ENCODE assay signal across 8 cellular contexts in genomic region chr2:58427572-58428285, GRCh38.
A peak's percentile ranks its signal among the peaks of the same experiment; 100 is the strongest.
DNase-seq lines count a peak whose midpoint lies in the region; ATAC-seq and TF ChIP-seq lines count a peak whose summit lies in the region.

No MANE protein-coding gene starts in this region.

- no TSS peak for BruUV-seq in mammary epithelial cell (replicated peaks; lab: Mats Ljungman, UMichigan)

- H3K9ac ChIP-seq in mammary epithelial cell (ENCODE audit: insufficient read depth, low read length) = no peak overlapping the region

- H3K79me2 ChIP-seq in mammary epithelial cell (ENCODE audit: insufficient read depth, low read length) = no peaks in the 10 kb centered on the region

- 3% methylated on average over 18 of the region's 33 CpGs for WGBS in mammary epithelial cell (ENCODE audit: low coverage, missing lambda C conversion rate)
- 2% methylated on average over 33 of the region's 33 CpGs for WGBS in right lobe of liver (ENCODE audit: insufficient coverage, low coverage, low lambda C conversion rate, missing lambda C conversion rate)
- under 1% methylated on average over 33 of the region's 33 CpGs for WGBS in suprapubic skin

- intact Hi-C loops in mammary epithelial cell (cut with micrococcal nuclease) (no loop called here), right lobe of liver (cut with DNase I) (no loop called here)

- peaks cover 5% of the 10 kb centered on the region for H3K4me1 ChIP-seq in mammary epithelial cell (ENCODE audit: insufficient read depth, low read length)
- peaks cover 0 to 11% (median 0%) of the 10 kb centered on the region in 4 donors for H3K4me1 ChIP-seq in right lobe of liver
- H3K4me1 ChIP-seq in suprapubic skin = peaks cover 8% of the 10 kb centered on the region

- no peak for TF ChIP-seq EP300 in suprapubic skin (IDR thresholded peaks at IDR 0.05)

- H4K20me1 ChIP-seq in mammary epithelial cell (ENCODE audit: insufficient read depth, low read length) = no peaks in the 10 kb centered on the region

- H3K27ac ChIP-seq in mammary epithelial cell (ENCODE audit: insufficient read depth, low read depth, low read length) = no peak overlapping the region
- no peak overlapping the region for H3K27ac ChIP-seq in right lobe of liver
- no peak overlapping the region for H3K27ac ChIP-seq in suprapubic skin

- H3K4me2 ChIP-seq in mammary epithelial cell (ENCODE audit: insufficient read depth, low read depth, low read length) = peak overlapping the region; percentile 69

- TF ChIP-seq CTCF in mammary epithelial cell (conservative IDR thresholded peaks at IDR 0.05 in 1 of 2, IDR thresholded peaks at IDR 0.05 in 1 of 2; ENCODE audit: extremely low read depth in 1 of 2, insufficient read depth in 1 of 2, low read depth in 1 of 2, low read length in 2 of 2) (no peak), right lobe of liver (IDR thresholded peaks at IDR 0.05) (no peak), suprapubic skin (IDR thresholded peaks at IDR 0.05) (no peak)

- ATAC-seq in right lobe of liver (peak in 1 of 4 donors; percentile 55), HG02852 (IDR thresholded peaks at IDR 0.05; ENCODE audit: unreplicated experiment) (no peak)

- H2AFZ ChIP-seq in mammary epithelial cell (ENCODE audit: low read depth, low read length) = peak overlapping the region; percentile 21

- CTCF ChIA-PET in mammary epithelial cell (lab: Charles Lee; ENCODE audit: low non-redundant PET) = no interaction called here

- H3K36me3 ChIP-seq in mammary epithelial cell (ENCODE audit: insufficient read depth, low read length) (no peaks in the 10 kb centered on the region), right lobe of liver (no peaks in the 10 kb centered on the region), suprapubic skin (no peaks in the 10 kb centered on the region)

- in situ Hi-C loops in mammary epithelial cell (cut with MboI; ENCODE audit: low sequenced_read_pairs in 2 of 2) = loop anchor here in 1 of 2 donors (25.0 kb wide), 2 partner anchors 515 to 665 kb away; no protein-coding TSS in a partner anchor

- peak overlapping the region; percentile 12 to 38 (median 27) for H3K4me3 ChIP-seq in mammary epithelial cell (replicated peaks in 1 of 3; ENCODE audit: insufficient read depth in 1 of 3, low read depth in 2 of 3, low read length in 3 of 3)
- H3K4me3 ChIP-seq in right lobe of liver = peak overlapping the region; percentile 5 to 26 (median 14)
- peak overlapping the region; percentile 38 for H3K4me3 ChIP-seq in suprapubic skin

- peak; percentile 19 for DNase-seq in 8988T
- peak; percentile 21 for DNase-seq in GM03348 (ENCODE audit: low spot score)
- DNase-seq in NCI-H345 treated with DMSO at 0.1 percent for 48 hours (lab: John Stamatoyannopoulos, UW; ENCODE audit: unreplicated experiment) = peak; percentile 18
- DNase-seq in mammary epithelial cell = peak; percentile 18
- peak in 1 of 3 donors; percentile 18 for DNase-seq in right lobe of liver
- no peak for DNase-seq in suprapubic skin (ENCODE audit: low spot score in 2 of 2)
- DNase-seq in NCI-H187 treated with DMSO at 0.1 percent for 48 hours (lab: John Stamatoyannopoulos, UW) = no peak

- no peak for TF ChIP-seq POLR2A in right lobe of liver (IDR thresholded peaks at IDR 0.05)
- no peak for TF ChIP-seq POLR2A in suprapubic skin (IDR thresholded peaks at IDR 0.05)

- peaks cover 16% of the 10 kb centered on the region for H3K27me3 ChIP-seq in mammary epithelial cell (ENCODE audit: insufficient read depth, low read length)
- peaks cover 0 to 4% of the 10 kb centered on the region in 2 donors for H3K27me3 ChIP-seq in right lobe of liver
- peaks cover 16% of the 10 kb centered on the region for H3K27me3 ChIP-seq in suprapubic skin

- dilution Hi-C loops in mammary epithelial cell (cut with HindIII; ENCODE audit: low sequenced_read_pairs) = no loop called here

- no peaks in the 10 kb centered on the region for H3K9me3 ChIP-seq in mammary epithelial cell (replicated peaks; ENCODE audit: insufficient read depth, low read length)
- no peaks in the 10 kb centered on the region for H3K9me3 ChIP-seq in right lobe of liver
- no peaks in the 10 kb centered on the region for H3K9me3 ChIP-seq in suprapubic skin

Comparison
In these comparisons a context has a peak if more than half of its experiments do, and no peak if none do; other contexts are left out.
1. DNase-seq: peak in 8988T (single experiment), GM03348 (single experiment), NCI-H345 treated with DMSO at 0.1 percent for 48 hours (single experiment) and mammary epithelial cell (single experiment); none in suprapubic skin (0 of 2) and NCI-H187 treated with DMSO at 0.1 percent for 48 hours (single experiment).
2. Peak in every context shown above with its lines, with median percentiles within 50 percentile points of each other: H3K4me3 ChIP-seq.